ENCODE assay signal across 9 cellular contexts in genomic region chr6:155185544-155185943, GRCh38.
DNase-seq lines count a peak whose midpoint lies in the region; ATAC-seq, FAIRE-seq and TF ChIP-seq lines count a peak whose summit lies in the region.
"Had no signal": no experiment of that assay in that cellular context is flagged by ENCODE, and none has a peak within 500 bp of the region (broad histone marks: within the 10 kb centered on the region; RNA-seq: fewer than 3 reads in every experiment).

No MANE protein-coding gene starts in this region.

- POLR2A ChIA-PET in HCT116 (lab: Charles Lee) = interaction anchor here (0.9 kb wide), 1 partner anchor 15 kb away, joined by 3 read pairs; no protein-coding TSS in a partner anchor

- RAD21 ChIA-PET in HCT116 (lab: Charles Lee; ENCODE audit: low non-redundant PET in 1 of 2, low total read pairs in 2 of 2, uncharacterized antibody in 2 of 2, unreplicated experiment in 2 of 2) = no interaction called here

- no peaks in the 10 kb centered on the region for H3K27me3 ChIP-seq in HCT116 (ENCODE audit: insufficient read depth, low read length)

- intact Hi-C loops in HCT116 (cut with micrococcal nuclease) = no loop called here

- H3K36me3 Mint-ChIP-seq in activated T-cell treated with anti-CD3 and anti-CD28 coated beads, Interleukin-2, amount 50 U/mL, for 72 hours (ENCODE audit: insufficient read depth in 2 of 2) = no peaks in the 10 kb centered on the region

- DNase-seq in AG10803 (ENCODE audit: low read depth) = peak; percentile 21
- DNase-seq in HCT116 (ENCODE audit: low read depth, low spot score) = peak; percentile 23
- peak in 1 of 2 donors; percentile 6 for DNase-seq in activated T-cell treated with anti-CD3 and anti-CD28 coated beads, Interleukin-2, amount 50 U/mL, for 72 hours
- DNase-seq in left kidney (ENCODE audit: low read depth, low spot score) = peak; percentile 74
- DNase-seq in DMS114 treated with DMSO at 0.1 percent for 48 hours (lab: John Stamatoyannopoulos, UW; ENCODE audit: unreplicated experiment) = no peak
- DNase-seq in D721Med (ENCODE audit: insufficient read length, low spot score) = no peak
- DNase-seq: right cardiac atrium had no signal

- H2AFZ ChIP-seq in HCT116 (ENCODE audit: low read depth, low read length, poor library complexity, severe bottlenecking) = no peak overlapping the region

- no peaks in the 10 kb centered on the region for H3K9me3 ChIP-seq in HCT116 (ENCODE audit: control insufficient read depth in 1 of 2, insufficient read depth in 1 of 2, low read depth in 1 of 2, low read length in 2 of 2)

- no peak for TF ChIP-seq CTCF in AG10803 (conservative IDR thresholded peaks at IDR 0.05; ENCODE audit: low read length)
- TF ChIP-seq CTCF in HCT116 (IDR thresholded peaks at IDR 0.05 in 2 of 3, conservative IDR thresholded peaks at IDR 0.05 in 1 of 3; ENCODE audit: borderline replicate concordance in 1 of 3, insufficient read depth in 1 of 3, low read depth in 2 of 3, low read length in 2 of 3) = no peak
- no peak for TF ChIP-seq CTCF in D721Med (IDR thresholded peaks at IDR 0.05; ENCODE audit: insufficient read depth, missing control alignments)

- CTCF ChIA-PET in HCT116 (lab: Charles Lee) = interaction anchor here (0.7 to 1.3 kb wide), 3 partner anchors 8 to 317 kb away, joined by 3 to 6 read pairs (median 3); no protein-coding TSS in a partner anchor

- H3K36me3 ChIP-seq in HCT116 (ENCODE audit: control insufficient read depth in 1 of 2, insufficient read depth in 2 of 2, low read length in 2 of 2) = no peaks in the 10 kb centered on the region

- H3K27me3 Mint-ChIP-seq in activated T-cell treated with anti-CD3 and anti-CD28 coated beads, Interleukin-2, amount 50 U/mL, for 72 hours (ENCODE audit: low read depth) = no peaks in the 10 kb centered on the region

- H3K9ac ChIP-seq in HCT116 (ENCODE audit: low read length) = no peak overlapping the region

- H3K4me3 ChIP-seq in AG10803 (ENCODE audit: low read length) (no peak overlapping the region), HCT116 (replicated peaks in 1 of 2; ENCODE audit: low read depth in 1 of 2, low read length in 2 of 2) (no peak overlapping the region)

- no peak for FAIRE-seq in D721Med (lab: Jason Lieb, UNC)

- H3K9me2 ChIP-seq in HCT116 (ENCODE audit: insufficient read depth) = no peaks in the 10 kb centered on the region

- no peak for TF ChIP-seq POLR2A in HCT116 (IDR thresholded peaks at IDR 0.05; ENCODE audit: borderline replicate concordance, extremely low read depth, insufficient read depth, insufficient read length)

- no peak overlapping the region for H3K27ac ChIP-seq in HCT116 (ENCODE audit: low read depth, low read length)

- peaks cover 7 to 10% of the 10 kb centered on the region in 2 experiments for H3K4me1 ChIP-seq in HCT116 (ENCODE audit: control insufficient read depth in 1 of 2, insufficient read depth in 2 of 2, low read length in 2 of 2)

- H3K27ac Mint-ChIP-seq in activated T-cell treated with anti-CD3 and anti-CD28 coated beads, Interleukin-2, amount 50 U/mL, for 72 hours = peak overlapping the region; percentile 61

- H3K79me2 ChIP-seq in HCT116 (ENCODE audit: insufficient read depth, low read length) = no peaks in the 10 kb centered on the region

- TF ChIP-seq RAD21 in HCT116 (IDR thresholded peaks at IDR 0.05; ENCODE audit: low read depth) = no peak

- peak; percentile 94 for ATAC-seq in HCT116
- ATAC-seq in activated T-cell treated with anti-CD3 and anti-CD28 coated beads, Interleukin-2, amount 50 U/mL, for 72 hours (replicated peaks in 1 of 2) = no peak
- ATAC-seq in HG03280 (IDR thresholded peaks at IDR 0.05; ENCODE audit: unreplicated experiment) = no peak
- no peak for ATAC-seq in HG03469 (IDR thresholded peaks at IDR 0.05; ENCODE audit: unreplicated experiment)

- no peaks in the 10 kb centered on the region for H3K9me3 Mint-ChIP-seq in activated T-cell treated with anti-CD3 and anti-CD28 coated beads, Interleukin-2, amount 50 U/mL, for 72 hours

- H3K4me2 ChIP-seq in HCT116 (ENCODE audit: low read length) = peak overlapping the region; percentile 41

- H4K20me1 ChIP-seq in HCT116 (ENCODE audit: insufficient read depth) = no peaks in the 10 kb centered on the region

- no TSS peak for BruUV-seq in HCT116 (replicated peaks; lab: Mats Ljungman, UMichigan)

- peak overlapping the region; percentile 74 to 75 for H3K4me3 Mint-ChIP-seq in activated T-cell treated with anti-CD3 and anti-CD28 coated beads, Interleukin-2, amount 50 U/mL, for 72 hours

- H3K4me1 Mint-ChIP-seq in activated T-cell treated with anti-CD3 and anti-CD28 coated beads, Interleukin-2, amount 50 U/mL, for 72 hours (ENCODE audit: low read depth) = peaks cover 55% of the 10 kb centered on the region

TF ChIP-seq in HCT116, 20 proteins besides CTCF, POLR2A, EP300 and RAD21:
- TF ChIP-seq POLR2AphosphoS5 (IDR thresholded peaks at IDR 0.05; ENCODE audit: low read depth, low read length) = no peak
- no peak for TF ChIP-seq TCF7L2 (IDR thresholded peaks at IDR 0.05; ENCODE audit: borderline replicate concordance, extremely low read depth, insufficient read depth, insufficient read length)
- TF ChIP-seq ZNF274 (IDR thresholded peaks at IDR 0.05; ENCODE audit: low read depth, low read length) = no peak
- TF ChIP-seq, protein P1, sequence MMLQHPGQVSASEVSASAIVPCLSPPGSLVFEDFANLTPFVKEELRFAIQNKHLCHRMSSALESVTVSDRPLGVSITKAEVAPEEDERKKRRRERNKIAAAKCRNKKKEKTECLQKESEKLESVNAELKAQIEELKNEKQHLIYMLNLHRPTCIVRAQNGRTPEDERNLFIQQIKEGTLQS (IDR thresholded peaks at IDR 0.05) = no peak
- TF ChIP-seq ZBTB33 (IDR thresholded peaks at IDR 0.05; ENCODE audit: extremely low read depth, insufficient replicate concordance, low read length) = no peak
- no peak for TF ChIP-seq ELF1 (IDR thresholded peaks at IDR 0.05; ENCODE audit: borderline replicate concordance, low read depth)
- no peak for TF ChIP-seq JUND (IDR thresholded peaks at IDR 0.05)
- TF ChIP-seq SP1 (IDR thresholded peaks at IDR 0.05; ENCODE audit: low read depth) = no peak
- TF ChIP-seq REST (IDR thresholded peaks at IDR 0.05; ENCODE audit: low read depth) = no peak
- TF ChIP-seq SIN3A (IDR thresholded peaks at IDR 0.05; ENCODE audit: low read depth) = no peak
- TF ChIP-seq EGR1 (IDR thresholded peaks at IDR 0.05; ENCODE audit: low read depth) = no peak
- no peak for TF ChIP-seq EZH2phosphoT487 (IDR thresholded peaks at IDR 0.05; ENCODE audit: borderline replicate concordance)
- no peak for TF ChIP-seq YY1 (IDR thresholded peaks at IDR 0.05; ENCODE audit: extremely low read depth, insufficient replicate concordance, low read depth, low read length)
- no peak for TF ChIP-seq EZH2 (IDR thresholded peaks at IDR 0.05)
- no peak for TF ChIP-seq CBX3 (IDR thresholded peaks at IDR 0.05; ENCODE audit: low read depth)
- no peak for TF ChIP-seq SRF (IDR thresholded peaks at IDR 0.05; ENCODE audit: low read depth)
- no peak for TF ChIP-seq CEBPB (IDR thresholded peaks at IDR 0.05; ENCODE audit: low read depth)
- no peak for TF ChIP-seq ZFX (IDR thresholded peaks at IDR 0.05)
- TF ChIP-seq MAX (IDR thresholded peaks at IDR 0.05) = no peak
- TF ChIP-seq FOSL1 (IDR thresholded peaks at IDR 0.05; ENCODE audit: low read depth) = no peak; the same call in 1 of the 2 replicates
TF ChIP-seq in HCT116: peak in this region for 0.

Comparison
In these comparisons a context has a peak if more than half of its experiments do, and no peak if none do; other contexts are left out.
1. DNase-seq: peak in AG10803 (single experiment), HCT116 (single experiment) and left kidney (single experiment); none in DMS114 treated with DMSO at 0.1 percent for 48 hours (single experiment) and D721Med (single experiment).